8 cellular contexts compared by ENCODE assay signal in genomic region chr1:40818264-40818961, GRCh38. TPM values are rescaled to one million over a fixed set of nuclear protein-coding genes. Genes with fewer than 3 reads are reported as not detected.
DNase-seq lines count a peak whose midpoint lies in the region; ATAC-seq and TF ChIP-seq lines count a peak whose summit lies in the region.

No MANE protein-coding gene starts in this region.

- H3K27ac Mint-ChIP-seq in glutamatergic neuron (ENCODE audit: unreplicated experiment) = no peak overlapping the region

- H3K9me3 Mint-ChIP-seq in glutamatergic neuron (ENCODE audit: unreplicated experiment) = no peaks in the 10 kb centered on the region

- TF ChIP-seq CTCF in AG10803 (conservative IDR thresholded peaks at IDR 0.05; ENCODE audit: low read length) (no peak), glutamatergic neuron (IDR thresholded peaks at IDR 0.05; ENCODE audit: partially characterized antibody, unreplicated experiment) (no peak)

- peak overlapping the region; percentile 77 for H3K4me3 Mint-ChIP-seq in glutamatergic neuron (ENCODE audit: unreplicated experiment)

- intact Hi-C loops in sciatic nerve (cut with DNase I) = no loop called here

- H3K27me3 Mint-ChIP-seq in glutamatergic neuron (ENCODE audit: unreplicated experiment) = peaks cover 13% of the 10 kb centered on the region

- H3K4me3 ChIP-seq in AG10803 (ENCODE audit: low read length) = peak overlapping the region; percentile 50

- peaks cover 8% of the 10 kb centered on the region for H3K4me1 Mint-ChIP-seq in glutamatergic neuron (ENCODE audit: low read depth, unreplicated experiment)

- ATAC-seq in GM21390 (IDR thresholded peaks at IDR 0.05; ENCODE audit: unreplicated experiment) (peak; percentile 85), sciatic nerve (peak; percentile 86)

- DNase-seq in AG10803 (ENCODE audit: low read depth) (peak; percentile 4), MV-4-11 (lab: John Stamatoyannopoulos, UW) (peak; percentile 48), activated T-helper 1 cell treated with Interleukin-2 at 50 U/mL for 16 hours (ENCODE audit: low read depth) (peak; percentile 80), glutamatergic neuron (peak; percentile 75), sciatic nerve (ENCODE audit: low spot score) (peak; percentile 74), GDM1 (lab: John Stamatoyannopoulos, UW) (no peak), SW 1271 (lab: John Stamatoyannopoulos, UW) (no peak)

- no peaks in the 10 kb centered on the region for H3K36me3 Mint-ChIP-seq in glutamatergic neuron (ENCODE audit: unreplicated experiment)

RNA-seq across cellular contexts. Expression of gene KCNQ4, which starts 34.8 kb away (rescaled TPM):
- total RNA-seq in glutamatergic neuron (ENCODE audit: unreplicated experiment) (0.76 TPM), sciatic nerve (2.3 TPM)

RNA-seq across cellular contexts. Expression of gene CITED4, which starts 43.8 kb away (rescaled TPM):
- total RNA-seq in glutamatergic neuron (ENCODE audit: unreplicated experiment) (3.8 TPM), sciatic nerve (5.6 TPM)

Comparison
In these comparisons a context has a peak if more than half of its experiments do, and no peak if none do; other contexts are left out.
1. DNase-seq: peak in AG10803 (single experiment), MV-4-11 (single experiment), activated T-helper 1 cell treated with Interleukin-2 at 50 U/mL for 16 hours (single experiment), glutamatergic neuron (single experiment) and sciatic nerve (single experiment); none in GDM1 (single experiment) and SW 1271 (0 of 2).